In genomic region chr13:60754691-60755090, GRCh38 we compare ENCODE assay signal across 22 cellular contexts.
DNase-seq lines count a peak whose midpoint lies in the region; ATAC-seq and TF ChIP-seq lines count a peak whose summit lies in the region.
"Had no signal": no experiment of that assay in that cellular context is flagged by ENCODE, and none has a peak within 500 bp of the region (broad histone marks: within the 10 kb centered on the region; RNA-seq: fewer than 3 reads in every experiment).

No MANE protein-coding gene starts in this region.

- H3K9ac ChIP-seq in neural progenitor cell = no peak overlapping the region
- H3K9ac ChIP-seq: KMS-11 had no signal

- H3K27ac Mint-ChIP-seq in GM23338 = peak overlapping the region; percentile 39
- peak overlapping the region; percentile 91 for H3K27ac Mint-ChIP-seq in neural progenitor cell
- H3K27ac Mint-ChIP-seq: B cell had no signal

- H3K9me3 ChIP-seq in ectodermal cell (ENCODE audit: control insufficient read depth, low read length) (no peaks in the 10 kb centered on the region), neural progenitor cell (ENCODE audit: low read depth) (no peaks in the 10 kb centered on the region)
- H3K9me3 ChIP-seq: Peyer's patch had no signal

- H3K4me1 Mint-ChIP-seq in GM23338 (peaks cover 33% of the 10 kb centered on the region), neural progenitor cell (peaks cover 61% of the 10 kb centered on the region)
- H3K4me1 Mint-ChIP-seq: B cell had no signal

- H3K79me2 ChIP-seq in GM23338 (replicated peaks; ENCODE audit: insufficient read depth) (no peaks in the 10 kb centered on the region), neural progenitor cell (ENCODE audit: low read depth) (no peaks in the 10 kb centered on the region)

- H3K9me3 Mint-ChIP-seq in GM23338 (no peaks in the 10 kb centered on the region), neural progenitor cell (peaks cover 6% of the 10 kb centered on the region)

- H2AFZ ChIP-seq in GM23338 (peak overlapping the region; percentile 73; the same call in 1 of the 2 replicates), neural progenitor cell (replicated peaks) (peak overlapping the region; percentile 79)

- DNase-seq in GM23338 (ENCODE audit: low spot score) (no peak), NCI-H526 treated with DMSO at 0.1 percent for 48 hours (lab: John Stamatoyannopoulos, UW) (peak; percentile 12), neural progenitor cell (ENCODE audit: low spot score) (peak; percentile 32), NCI-H2029 treated with DMSO at 0.1 percent for 48 hours (lab: John Stamatoyannopoulos, UW) (no peak), HT-29 (ENCODE audit: low spot score) (no peak), cerebellar cortex (ENCODE audit: low spot score) (no peak)
- no peak for DNase-seq in stimulated activated CD4-positive, alpha-beta T cell treated with anti-CD3 and anti-CD28 coated beads, Interleukin-4, amount 100 ng/mL, for 24 hours
- DNase-seq: 8988T; COR-L47; DMS 273 treated with DMSO at 0.1 percent for 48 hours; DND-41; HCEC 1CT; NCI-H1417 treated with DMSO at 0.1 percent for 48 hours; NCI-H1930; NCI-H345; NCI-H524 treated with DMSO at 0.1 percent for 48 hours; NK-92 treated with Interleukin-12 subunit alpha and Interleukin-12 subunit beta, amount 100 ng/mL, for 24 hours; Peyer's patch had no signal

- H3K4me2 ChIP-seq in GM23338 (peak overlapping the region; percentile 24; the same call in 1 of the 2 replicates), neural progenitor cell (peak overlapping the region; percentile 64)
- H3K4me2 ChIP-seq: KMS-11 had no signal

- H3F3A ChIP-seq in GM23338 (replicated peaks; ENCODE audit: low read depth) = no peaks in the 10 kb centered on the region
- H3F3A ChIP-seq in neural progenitor cell (ENCODE audit: low read depth) = peaks cover 27% of the 10 kb centered on the region

- no peak for ATAC-seq in GM23338
- ATAC-seq: Right ventricle myocardium inferior had no signal

- no peaks in the 10 kb centered on the region for H3K36me3 Mint-ChIP-seq in GM23338 (ENCODE audit: low read depth)
- no peaks in the 10 kb centered on the region for H3K36me3 Mint-ChIP-seq in neural progenitor cell

- no peak overlapping the region for H3K4me3 ChIP-seq in GM23338
- H3K4me3 ChIP-seq in ectodermal cell (ENCODE audit: insufficient read depth, low read depth, low read length) = no peak overlapping the region
- H3K4me3 ChIP-seq in neural progenitor cell = peak overlapping the region; percentile 20
- H3K4me3 ChIP-seq: Peyer's patch had no signal

- H3K27me3 Mint-ChIP-seq in GM23338 (ENCODE audit: insufficient read depth, low read depth, poor library complexity) = no peaks in the 10 kb centered on the region
- H3K27me3 Mint-ChIP-seq in neural progenitor cell (ENCODE audit: insufficient read depth, low read depth) = no peaks in the 10 kb centered on the region
- H3K27me3 Mint-ChIP-seq: B cell had no signal

- 66 to 68% methylated on average over 3 of the region's 3 CpGs for WGBS in ectodermal cell, 2 experiments

- H3K9me2 ChIP-seq in GM23338 (ENCODE audit: insufficient read depth) = peaks cover 4% of the 10 kb centered on the region; the same call in 1 of the 2 replicates

- no peak overlapping the region for H3K4me3 Mint-ChIP-seq in GM23338
- no peak overlapping the region for H3K4me3 Mint-ChIP-seq in neural progenitor cell
- H3K4me3 Mint-ChIP-seq: B cell had no signal

- no peak overlapping the region for H3K27ac ChIP-seq in GM23338 (ENCODE audit: low read depth)
- H3K27ac ChIP-seq in ectodermal cell (ENCODE audit: insufficient read depth, low read depth, low read length, poor library complexity, severe bottlenecking) = peak overlapping the region; percentile 65
- H3K27ac ChIP-seq in neural progenitor cell = peak overlapping the region; percentile 90
- H3K27ac ChIP-seq: KMS-11, Peyer's patch had no signal

- TF ChIP-seq CTCF in GM23338 (conservative IDR thresholded peaks at IDR 0.05; ENCODE audit: low read depth in 2 of 2) (no peak), neural progenitor cell (IDR thresholded peaks at IDR 0.05) (no peak)

- H4K20me1 ChIP-seq in GM23338 (replicated peaks; ENCODE audit: insufficient read depth) (no peaks in the 10 kb centered on the region), neural progenitor cell (ENCODE audit: low read depth) (no peaks in the 10 kb centered on the region)

- H3K27me3 ChIP-seq in GM23338 (ENCODE audit: insufficient read depth) (no peaks in the 10 kb centered on the region), ectodermal cell (ENCODE audit: control insufficient read depth, insufficient read depth, low read length, poor library complexity, severe bottlenecking) (no peaks in the 10 kb centered on the region), neural progenitor cell (no peaks in the 10 kb centered on the region)
- H3K27me3 ChIP-seq: Peyer's patch had no signal

- H3K4me1 ChIP-seq in GM23338 (ENCODE audit: insufficient read depth) = peaks cover 48% of the 10 kb centered on the region
- H3K4me1 ChIP-seq in ectodermal cell (ENCODE audit: control insufficient read depth, insufficient read depth, low read length) = peaks cover 39% of the 10 kb centered on the region
- H3K4me1 ChIP-seq in neural progenitor cell = peaks cover 49% of the 10 kb centered on the region
- H3K4me1 ChIP-seq: Peyer's patch had no signal

- H3K36me3 ChIP-seq in GM23338 (ENCODE audit: insufficient read depth) = no peaks in the 10 kb centered on the region
- no peaks in the 10 kb centered on the region for H3K36me3 ChIP-seq in ectodermal cell (ENCODE audit: control insufficient read depth, insufficient read depth, low read length)
- no peaks in the 10 kb centered on the region for H3K36me3 ChIP-seq in neural progenitor cell
- H3K36me3 ChIP-seq: Peyer's patch had no signal

TF ChIP-seq in GM23338, 12 proteins besides CTCF, POLR2A, EP300 and RAD21 (continues in another document):
- TF ChIP-seq NANOG (IDR thresholded peaks at IDR 0.05; ENCODE audit: borderline replicate concordance) = no peak
- TF ChIP-seq, protein P1, sequence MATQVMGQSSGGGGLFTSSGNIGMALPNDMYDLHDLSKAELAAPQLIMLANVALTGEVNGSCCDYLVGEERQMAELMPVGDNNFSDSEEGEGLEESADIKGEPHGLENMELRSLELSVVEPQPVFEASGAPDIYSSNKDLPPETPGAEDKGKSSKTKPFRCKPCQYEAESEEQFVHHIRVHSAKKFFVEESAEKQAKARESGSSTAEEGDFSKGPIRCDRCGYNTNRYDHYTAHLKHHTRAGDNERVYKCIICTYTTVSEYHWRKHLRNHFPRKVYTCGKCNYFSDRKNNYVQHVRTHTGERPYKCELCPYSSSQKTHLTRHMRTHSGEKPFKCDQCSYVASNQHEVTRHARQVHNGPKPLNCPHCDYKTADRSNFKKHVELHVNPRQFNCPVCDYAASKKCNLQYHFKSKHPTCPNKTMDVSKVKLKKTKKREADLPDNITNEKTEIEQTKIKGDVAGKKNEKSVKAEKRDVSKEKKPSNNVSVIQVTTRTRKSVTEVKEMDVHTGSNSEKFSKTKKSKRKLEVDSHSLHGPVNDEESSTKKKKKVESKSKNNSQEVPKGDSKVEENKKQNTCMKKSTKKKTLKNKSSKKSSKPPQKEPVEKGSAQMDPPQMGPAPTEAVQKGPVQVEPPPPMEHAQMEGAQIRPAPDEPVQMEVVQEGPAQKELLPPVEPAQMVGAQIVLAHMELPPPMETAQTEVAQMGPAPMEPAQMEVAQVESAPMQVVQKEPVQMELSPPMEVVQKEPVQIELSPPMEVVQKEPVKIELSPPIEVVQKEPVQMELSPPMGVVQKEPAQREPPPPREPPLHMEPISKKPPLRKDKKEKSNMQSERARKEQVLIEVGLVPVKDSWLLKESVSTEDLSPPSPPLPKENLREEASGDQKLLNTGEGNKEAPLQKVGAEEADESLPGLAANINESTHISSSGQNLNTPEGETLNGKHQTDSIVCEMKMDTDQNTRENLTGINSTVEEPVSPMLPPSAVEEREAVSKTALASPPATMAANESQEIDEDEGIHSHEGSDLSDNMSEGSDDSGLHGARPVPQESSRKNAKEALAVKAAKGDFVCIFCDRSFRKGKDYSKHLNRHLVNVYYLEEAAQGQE (IDR thresholded peaks at IDR 0.05; ENCODE audit: unreplicated experiment) = no peak
- TF ChIP-seq ZNF331 (CRISPR knock-in tag; IDR thresholded peaks at IDR 0.05; ENCODE audit: low read depth) = no peak
- TF ChIP-seq JUNB (IDR thresholded peaks at IDR 0.05; ENCODE audit: unreplicated experiment) = no peak

Comparison
In these comparisons a context has a peak if more than half of its experiments do, and no peak if none do; other contexts are left out.
1. DNase-seq: peak in NCI-H526 treated with DMSO at 0.1 percent for 48 hours (single experiment) and neural progenitor cell (single experiment); none in GM23338 (single experiment), NCI-H2029 treated with DMSO at 0.1 percent for 48 hours (single experiment), HT-29 (single experiment), stimulated activated CD4-positive, alpha-beta T cell treated with anti-CD3 and anti-CD28 coated beads, Interleukin-4, amount 100 ng/mL, for 24 hours (single experiment) and cerebellar cortex (single experiment).